1 cellular context compared by ENCODE assay signal in genomic region chr16:15933781-15934180, GRCh38.
TF ChIP-seq lines count a peak whose summit lies in the region.

No MANE protein-coding gene starts in this region.

TF ChIP-seq in GM23338, 12 proteins besides CTCF, POLR2A, EP300 and RAD21 (continued from another document):
- TF ChIP-seq REST (IDR thresholded peaks at IDR 0.05; ENCODE audit: unreplicated experiment) (no peak), NANOG (IDR thresholded peaks at IDR 0.05; ENCODE audit: borderline replicate concordance) (no peak), EZH2 (IDR thresholded peaks at IDR 0.05; ENCODE audit: low read depth, unreplicated experiment) (no peak), ZNF114 (CRISPR knock-in tag; IDR thresholded peaks at IDR 0.05) (no peak), POLR2AphosphoS5 (IDR thresholded peaks at IDR 0.05; ENCODE audit: low read depth) (no peak), JUNB (IDR thresholded peaks at IDR 0.05; ENCODE audit: unreplicated experiment) (no peak)
